In the genomic region with DNA sequence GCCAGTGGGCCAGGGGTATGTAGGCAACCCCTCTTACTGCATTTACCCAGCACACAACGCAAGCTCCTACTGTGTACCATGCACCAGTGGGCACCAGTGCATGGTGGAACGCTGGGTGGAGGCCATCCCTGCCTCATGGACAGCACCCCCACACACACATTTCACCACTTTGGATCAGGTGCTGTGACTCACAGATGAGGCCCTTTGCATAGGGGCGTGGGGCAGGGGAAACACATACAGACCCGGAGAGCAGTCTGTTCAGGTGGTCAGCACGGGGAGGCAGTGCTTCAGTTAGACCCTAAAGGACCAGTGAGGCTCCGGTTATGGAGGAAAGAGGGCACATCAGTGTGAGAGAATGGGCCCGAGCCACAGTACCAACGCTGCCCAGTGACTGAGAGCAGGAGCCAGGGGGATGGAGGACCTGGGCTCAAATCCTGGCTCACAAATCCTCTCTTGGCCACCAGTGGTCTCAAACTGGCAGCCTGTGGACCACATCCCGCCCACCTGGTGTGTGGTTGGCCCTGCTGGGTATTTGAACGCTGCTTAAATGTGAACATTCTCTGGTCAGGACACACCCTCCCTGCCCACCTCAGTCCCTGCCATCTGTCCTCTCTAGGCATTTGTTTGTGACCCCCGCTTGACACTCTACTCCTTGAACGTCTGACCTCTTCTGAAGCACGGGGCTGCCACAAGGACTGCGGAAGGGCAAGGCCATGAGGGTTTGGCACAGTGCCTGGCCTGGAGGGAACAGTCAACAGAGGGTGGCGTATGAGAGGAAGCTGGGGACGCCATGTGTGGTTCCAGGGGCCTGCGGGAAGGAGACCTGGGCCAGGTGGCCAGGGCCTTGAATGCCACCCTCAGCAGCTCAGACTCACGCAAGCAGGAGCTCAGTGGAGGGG, we compare ENCODE assay signal across 1 cellular context.
TF ChIP-seq lines count a peak whose summit lies in the region.

No MANE protein-coding gene starts in this region.

TF ChIP-seq in HEK293, 187 proteins besides CTCF, POLR2A, EP300 and RAD21 (continued from another document):
- TF ChIP-seq GLI4 (tag by site-specific recombination; IDR thresholded peaks at IDR 0.05): peak; percentile 88; the same call in 1 of the 2 replicates
- TF ChIP-seq ZNF626 (tag by site-specific recombination; IDR thresholded peaks at IDR 0.05): no peak
